12 cellular contexts compared by ENCODE assay signal in genomic region chr12:47717046-47717442, GRCh38. TPM values are rescaled to one million over a fixed set of nuclear protein-coding genes. Genes with fewer than 3 reads are reported as not detected.
DNase-seq lines count a peak whose midpoint lies in the region; ATAC-seq and TF ChIP-seq lines count a peak whose summit lies in the region.
"Had no signal": no experiment of that assay in that cellular context is flagged by ENCODE, and none has a peak within 500 bp of the region (broad histone marks: within the 10 kb centered on the region; RNA-seq: fewer than 3 reads in every experiment).

No MANE protein-coding gene starts in this region.

- H3K9me3 ChIP-seq in Karpas-422 (ENCODE audit: low read length) = no peaks in the 10 kb centered on the region
- no peaks in the 10 kb centered on the region for H3K9me3 ChIP-seq in muscle layer of colon (ENCODE audit: low read length)

- H4K20me1 ChIP-seq in Karpas-422 (ENCODE audit: insufficient read depth, low read depth, low read length) = no peaks in the 10 kb centered on the region

- H3K4me1 ChIP-seq in Karpas-422 (ENCODE audit: low read length) (peaks cover 46% of the 10 kb centered on the region), muscle layer of colon (ENCODE audit: insufficient read depth, low read length) (peaks cover 42% of the 10 kb centered on the region)

- H3K9ac ChIP-seq in Karpas-422 (ENCODE audit: low read length) (peak overlapping the region; percentile 50), muscle layer of colon (ENCODE audit: low read length) (no peak overlapping the region)

- H3K27ac ChIP-seq in Karpas-422 (ENCODE audit: low read length) (peak overlapping the region; percentile 23; the same call in 1 of the 2 replicates), dorsolateral prefrontal cortex (peak overlapping the region in 58 of 59 donors; percentile 47 to 96 (median 87)), muscle layer of colon (ENCODE audit: low read depth, low read length) (peak overlapping the region; percentile 86), temporal lobe (ENCODE audit: low read depth, low read length) (peak overlapping the region; percentile 85)

- no peaks in the 10 kb centered on the region for H3K36me3 ChIP-seq in Karpas-422 (ENCODE audit: insufficient read depth, low read length)
- H3K36me3 ChIP-seq in muscle layer of colon (ENCODE audit: insufficient read depth, low read length) = no peaks in the 10 kb centered on the region

- DNase-seq in Karpas-422 (no peak), dorsolateral prefrontal cortex (no peak), NCI-H446 (lab: John Stamatoyannopoulos, UW) (no peak), amniotic stem cell (lab: John Stamatoyannopoulos, UW) (no peak)

- H3K27me3 ChIP-seq in Karpas-422 (ENCODE audit: low read length) = no peaks in the 10 kb centered on the region
- H3K27me3 ChIP-seq in dorsolateral prefrontal cortex = no peaks in the 10 kb centered on the region
- H3K27me3 ChIP-seq in muscle layer of colon (ENCODE audit: control insufficient read depth in 1 of 2, insufficient read depth in 2 of 2, low read length in 2 of 2) = no peaks in the 10 kb centered on the region

- no peaks in the 10 kb centered on the region for H3K9me2 ChIP-seq in Karpas-422 (replicated peaks; ENCODE audit: insufficient read depth, low read length)

- intact Hi-C loops in dorsolateral prefrontal cortex (cut with DNase I) = loop anchor here (1.0 to 10.0 kb wide), 4 partner anchors 61 to 245 kb away; partner anchors contain the start of gene TMEM106C (in 1 of the 2)

- H3K4me2 ChIP-seq in Karpas-422 (ENCODE audit: low read depth, low read length, poor library complexity, severe bottlenecking) = peak overlapping the region; percentile 34

- no peak overlapping the region for H3K4me3 ChIP-seq in Karpas-422 (ENCODE audit: low read length)
- peak overlapping the region in 4 of 59 donors; percentile 0 to 18 (median 4) for H3K4me3 ChIP-seq in dorsolateral prefrontal cortex
- peak overlapping the region in 1 of 2 donors; percentile 10 for H3K4me3 ChIP-seq in muscle layer of colon (ENCODE audit: low read depth in 1 of 2, low read length in 2 of 2)

- 0 out of 2 replicates have a peak overlapping the region, but pooled peaks have one; percentile 34 for H2AFZ ChIP-seq in Karpas-422 (ENCODE audit: low read length)

- H3K79me2 ChIP-seq in Karpas-422 (ENCODE audit: low read length) = no peaks in the 10 kb centered on the region

- TF ChIP-seq CTCF in dorsolateral prefrontal cortex (IDR thresholded peaks at IDR 0.05 in 54 of 56, conservative IDR thresholded peaks at IDR 0.05 in 2 of 56; ENCODE audit: low read depth in 1 of 56, partially characterized antibody in 56 of 56) = no peak

- ATAC-seq in HG02571 (IDR thresholded peaks at IDR 0.05; ENCODE audit: unreplicated experiment) (no peak), GM19397 (IDR thresholded peaks at IDR 0.05; ENCODE audit: unreplicated experiment) (no peak)

RNA-seq across cellular contexts. Expression of gene ENDOU, which starts 8.2 kb away (rescaled TPM):
- total RNA-seq in Karpas-422 (2014; rRNA removed; shearing (Covaris generic); ENCODE audit: low replicate concordance) = 1.2 and 10.7 TPM in 2 replicates
- total RNA-seq in dorsolateral prefrontal cortex = 1 to 10 TPM in 111 of 120 experiments, under 1 TPM in 9; 0.65 to 4.5 (median 2.0) TPM
- total RNA-seq in temporal lobe = not detected
- total RNA-seq: chondrocyte; fibroblast of villous mesenchyme; H9; T-helper 2 cell treated with Interferon-gamma antibody and Interleukin-4, amounts not matched to agents 100 ng/mL and 5 ng/mL, for 36 hours had no signal

RNA-seq across cellular contexts. Expression of gene RPAP3, which starts 11.2 kb away (rescaled TPM):
- total RNA-seq in Karpas-422 (2014; rRNA removed; shearing (Covaris generic); ENCODE audit: low replicate concordance) = 38.2 and 47.2 TPM in 2 replicates
- 10 to 100 TPM; 18.5 to 41.3 (median 28.2) TPM for total RNA-seq in dorsolateral prefrontal cortex
- 19.7 TPM for total RNA-seq in temporal lobe

RNA-seq across cellular contexts. Expression of gene RAPGEF3, which starts 41.6 kb away (rescaled TPM):
- total RNA-seq in Karpas-422 (2014; rRNA removed; shearing (Covaris generic); ENCODE audit: low replicate concordance) = 4.4 and 11.9 TPM in 2 replicates
- total RNA-seq in dorsolateral prefrontal cortex (100 to 1,000 TPM in 51 of 120 experiments, 10 to 100 TPM in 69; 33.3 to 206 (median 93.7) TPM), temporal lobe (6.9 TPM)

RNA-seq across cellular contexts. Expression of gene SLC48A1, which starts 56.0 kb away (rescaled TPM):
- total RNA-seq in Karpas-422 (2014; rRNA removed; shearing (Covaris generic); ENCODE audit: low replicate concordance) = 21.5 and 21.9 TPM in 2 replicates
- 100 to 1,000 TPM in 84 of 120 experiments, 10 to 100 TPM in 36; 71.9 to 264 (median 114) TPM for total RNA-seq in dorsolateral prefrontal cortex
- total RNA-seq in temporal lobe = 7.4 TPM

Comparison
In these comparisons a context has a peak if more than half of its experiments do, and no peak if none do; other contexts are left out.
1. H3K27ac ChIP-seq: peak in every context shown above with its lines; median percentile 87 in dorsolateral prefrontal cortex; 86 in muscle layer of colon; 85 in temporal lobe; 23 in Karpas-422.